ENCODE assay signal across 10 cellular contexts in genomic region chr12:125983784-125984510, GRCh38.
DNase-seq lines count a peak whose midpoint lies in the region; ATAC-seq lines count a peak whose summit lies in the region.
"Had no signal": no experiment of that assay in that cellular context is flagged by ENCODE, and none has a peak within 500 bp of the region (broad histone marks: within the 10 kb centered on the region; RNA-seq: fewer than 3 reads in every experiment).

No MANE protein-coding gene starts in this region.

- POLR2A ChIA-PET in activated CD4-positive, alpha-beta memory T cell treated with anti-CD3 and anti-CD28 coated beads for 36 hours (lab: Charles Lee), result no interaction called here

- H3K9me3 ChIP-seq in iPS-18a (ENCODE audit: control insufficient read depth, low read depth, low read length), result no peaks in the 10 kb centered on the region

- CTCF ChIA-PET in activated CD4-positive, alpha-beta memory T cell treated with anti-CD3 and anti-CD28 coated beads for 36 hours (lab: Charles Lee), result no interaction called here

- no peak overlapping the region for H3K4me3 Mint-ChIP-seq in activated CD4-positive, alpha-beta memory T cell treated with anti-CD3 and anti-CD28 coated beads for 36 hours

- peaks cover 3% of the 10 kb centered on the region for H3K9me3 Mint-ChIP-seq in activated CD4-positive, alpha-beta memory T cell treated with anti-CD3 and anti-CD28 coated beads for 36 hours

- H3K4me1 ChIP-seq in iPS-18a (ENCODE audit: control insufficient read depth, low read depth, low read length) (no peaks in the 10 kb centered on the region), rectal smooth muscle tissue (ENCODE audit: control insufficient read depth, insufficient read depth, low read length) (no peaks in the 10 kb centered on the region)

- H3K27ac Mint-ChIP-seq in activated CD4-positive, alpha-beta memory T cell treated with anti-CD3 and anti-CD28 coated beads for 36 hours, result no peak overlapping the region

- H3K4me3 ChIP-seq in iPS-18a (ENCODE audit: low read length) (peak overlapping the region; percentile 73), rectal smooth muscle tissue (ENCODE audit: low read length) (peak overlapping the region; percentile 62)

- no peaks in the 10 kb centered on the region for H3K27me3 ChIP-seq in iPS-18a (ENCODE audit: control insufficient read depth, insufficient read depth, low read length)
- no peaks in the 10 kb centered on the region for H3K27me3 ChIP-seq in rectal smooth muscle tissue (ENCODE audit: control insufficient read depth, insufficient read depth, low read length)

- H3K4me1 Mint-ChIP-seq in activated CD4-positive, alpha-beta memory T cell treated with anti-CD3 and anti-CD28 coated beads for 36 hours (ENCODE audit: low read depth), result no peaks in the 10 kb centered on the region

- H3K9ac ChIP-seq in iPS-18a (ENCODE audit: low read length) (peak overlapping the region; percentile 50), rectal smooth muscle tissue (ENCODE audit: low read length) (no peak overlapping the region)

- peaks cover 8% of the 10 kb centered on the region for H3K27me3 Mint-ChIP-seq in activated CD4-positive, alpha-beta memory T cell treated with anti-CD3 and anti-CD28 coated beads for 36 hours

- H3K27ac ChIP-seq in iPS-18a (ENCODE audit: low read length), result peak overlapping the region; percentile 52
- peak overlapping the region; percentile 53 for H3K27ac ChIP-seq in rectal smooth muscle tissue (ENCODE audit: low read depth, low read length)

- intact Hi-C loops in activated CD4-positive, alpha-beta memory T cell treated with anti-CD3 and anti-CD28 coated beads for 36 hours (cut with micrococcal nuclease), result no loop called here

- DNase-seq in HT-29 (ENCODE audit: low spot score), result peak; percentile 33
- DNase-seq in astrocyte of the hippocampus (ENCODE audit: low read depth, low spot score), result peak; percentile 51
- no peak for DNase-seq in NCI-H1436 (lab: John Stamatoyannopoulos, UW)
- no peak for DNase-seq in activated CD4-positive, alpha-beta memory T cell treated with anti-CD3 and anti-CD28 coated beads for 36 hours
- DNase-seq in NCI-H187 treated with DMSO at 0.1 percent for 48 hours (lab: John Stamatoyannopoulos, UW), result no peak
- DNase-seq: activated CD4-positive, alpha-beta T cell treated with anti-CD3 and anti-CD28 coated beads, Interleukin-2, amount 50 U/mL, for 4 hours; stimulated activated CD4-positive, alpha-beta T cell treated with anti-CD3 and anti-CD28 coated beads, Interleukin-4, amount 100 ng/mL, for 4 hours had no signal

- H3K36me3 ChIP-seq in iPS-18a (ENCODE audit: control insufficient read depth, low read depth, low read length), result no peaks in the 10 kb centered on the region
- no peaks in the 10 kb centered on the region for H3K36me3 ChIP-seq in rectal smooth muscle tissue (ENCODE audit: control insufficient read depth, insufficient read depth, low read length)

- no peaks in the 10 kb centered on the region for H3K36me3 Mint-ChIP-seq in activated CD4-positive, alpha-beta memory T cell treated with anti-CD3 and anti-CD28 coated beads for 36 hours

- ATAC-seq in GM21360 (IDR thresholded peaks at IDR 0.05; ENCODE audit: unreplicated experiment), result no peak

Comparison
In these comparisons a context has a peak if more than half of its experiments do, and no peak if none do; other contexts are left out.
1. DNase-seq: peak in HT-29 (single experiment) and astrocyte of the hippocampus (single experiment); none in NCI-H1436 (single experiment), activated CD4-positive, alpha-beta memory T cell treated with anti-CD3 and anti-CD28 coated beads for 36 hours (single experiment) and NCI-H187 treated with DMSO at 0.1 percent for 48 hours (single experiment).